In genomic region chrX:153609917-153610833, GRCh38 we compare ENCODE assay signal across 8 cellular contexts. TPM values are rescaled to one million over a fixed set of nuclear protein-coding genes. Genes with fewer than 3 reads are reported as not detected.
DNase-seq lines count a peak whose midpoint lies in the region; ATAC-seq and TF ChIP-seq lines count a peak whose summit lies in the region.

No MANE protein-coding gene starts in this region.

- peaks cover 8% of the 10 kb centered on the region for H3K27me3 Mint-ChIP-seq in HFFc6 (ENCODE audit: insufficient read depth)

- peak overlapping the region; percentile 29 for H2AFZ ChIP-seq in mesenchymal stem cell (ENCODE audit: low read depth, low read length)

- H3K14ac ChIP-seq in mesenchymal stem cell (ENCODE audit: low read length in 2 of 2): no peak overlapping the region

- no peak overlapping the region for H2BK12ac ChIP-seq in mesenchymal stem cell (ENCODE audit: low read length in 2 of 2)

- no peak for ATAC-seq in HG03097 (IDR thresholded peaks at IDR 0.05; ENCODE audit: low FRiP score, unreplicated experiment)

- no peak overlapping the region for H3K4ac ChIP-seq in mesenchymal stem cell (ENCODE audit: low read depth in 1 of 2, low read length in 2 of 2)

- no peak overlapping the region for H2BK5ac ChIP-seq in mesenchymal stem cell (ENCODE audit: low read depth, low read length, poor library complexity, severe bottlenecking)

- DNase-seq in DMS153 (lab: John Stamatoyannopoulos, UW) (peak; percentile 39), HFFc6 (peak; percentile 52), NCI-H460 (ENCODE audit: extremely low read depth, low read depth) (peak; percentile 65), mesenchymal stem cell (peak; percentile 67)
- peak in 2 of 3 experiments; percentile 42 to 55 for DNase-seq in activated CD8-positive, alpha-beta memory T cell treated with anti-CD3 and anti-CD28 coated beads for 48 hours (ENCODE audit: low read depth in 2 of 3, low spot score in 2 of 3)
- DNase-seq in effector CD4-positive, alpha-beta T cell: peak; percentile 69
- peak; percentile 57 for DNase-seq in stimulated activated CD8-positive, alpha-beta memory T cell treated with anti-CD3 and anti-CD28 coated beads, Interleukin-12 subunit alpha, Interleukin-12 subunit beta, amount 100 ng/mL, for 4 hours (ENCODE audit: low read depth)

- no peaks in the 10 kb centered on the region for H3K36me3 Mint-ChIP-seq in HFFc6 (ENCODE audit: low read depth)

- peaks cover 12% of the 10 kb centered on the region for H3K4me1 ChIP-seq in mesenchymal stem cell (ENCODE audit: control insufficient read depth, insufficient read depth, low read depth, low read length)

- H2AK5ac ChIP-seq in mesenchymal stem cell (ENCODE audit: low read length, severe bottlenecking): no peak overlapping the region

- H3K23ac ChIP-seq in mesenchymal stem cell (ENCODE audit: low read length in 2 of 2): no peak overlapping the region

- no peak overlapping the region for H4K91ac ChIP-seq in mesenchymal stem cell (ENCODE audit: low read length)

- peaks cover 3 to 75% of the 10 kb centered on the region in 2 experiments for H3K27me3 ChIP-seq in mesenchymal stem cell (ENCODE audit: control insufficient read depth in 1 of 2, insufficient read depth in 1 of 2, low read length in 2 of 2)

- no peak overlapping the region for H2BK120ac ChIP-seq in mesenchymal stem cell (ENCODE audit: low read depth, low read length)

- 6% methylated on average over 28 of the region's 63 CpGs for WGBS in mesenchymal stem cell

- H3K4me1 Mint-ChIP-seq in HFFc6 (ENCODE audit: low read depth): peaks cover 13% of the 10 kb centered on the region

- peak overlapping the region; percentile 73 for H3K4me3 Mint-ChIP-seq in HFFc6

- peaks cover 16% of the 10 kb centered on the region for H3K9me3 ChIP-seq in mesenchymal stem cell (ENCODE audit: control insufficient read depth, low read length)

- no peak overlapping the region for H3K9ac ChIP-seq in mesenchymal stem cell (ENCODE audit: low read length)

- H2BK15ac ChIP-seq in mesenchymal stem cell (ENCODE audit: low read depth, poor library complexity, severe bottlenecking): no peak overlapping the region

- peak overlapping the region; percentile 28 for H4K8ac ChIP-seq in mesenchymal stem cell (ENCODE audit: low read length)

- H3K9me3 Mint-ChIP-seq in HFFc6: no peaks in the 10 kb centered on the region

- H3K4me3 ChIP-seq in mesenchymal stem cell (ENCODE audit: insufficient read depth in 1 of 2, low read depth in 1 of 2, low read length in 2 of 2): peak overlapping the region; percentile 42 to 62

- no peaks in the 10 kb centered on the region for H3K36me3 ChIP-seq in mesenchymal stem cell (ENCODE audit: control insufficient read depth in 1 of 2, insufficient read depth in 2 of 2, low read depth in 1 of 2, low read length in 2 of 2)

- H3K27ac Mint-ChIP-seq in HFFc6: no peak overlapping the region

- H3K18ac ChIP-seq in mesenchymal stem cell (ENCODE audit: low read depth in 1 of 2, low read length in 2 of 2): no peak overlapping the region

- no peak overlapping the region for H3K27ac ChIP-seq in mesenchymal stem cell (ENCODE audit: low read length, poor library complexity, severe bottlenecking)

- H3K79me1 ChIP-seq in mesenchymal stem cell (replicated peaks; ENCODE audit: low read length, poor library complexity, severe bottlenecking): no peaks in the 10 kb centered on the region

- peak; percentile 86 for TF ChIP-seq CTCF in HFFc6 (IDR thresholded peaks at IDR 0.05)

- H3K4me2 ChIP-seq in mesenchymal stem cell (ENCODE audit: low read length, poor library complexity, severe bottlenecking): peak overlapping the region; percentile 75

RNA-seq across cellular contexts. Expression of gene CCNQ, which starts 11.2 kb away (rescaled TPM):
- total RNA-seq in HFFc6 (2021; fragmentation: NEBNext Ultra II Directional; extraction: Animal tissue kit (Norgen Biotek cat#: 25700)): 10 to 100 TPM; 25.7 to 31.9 (median 29.6) TPM
- 33.7 and 43.4 TPM in 2 replicates for total RNA-seq in NCI-H460 (2014; rRNA removed; shearing (Covaris generic))
- 58.4 and 64.9 TPM in 2 replicates for polyA plus RNA-seq in NCI-H460 (2014; cell fraction: nucleus; rRNA removed)
- 24.5 TPM for polyA plus RNA-seq in mesenchymal stem cell (2013, experiment 1 of 2)
- 26.2 TPM for polyA plus RNA-seq in mesenchymal stem cell (2013, experiment 2 of 2)

RNA-seq across cellular contexts. Expression of gene DUSP9, which starts 36.8 kb away (rescaled TPM):
- total RNA-seq in HFFc6 (2021; fragmentation: NEBNext Ultra II Directional; extraction: Animal tissue kit (Norgen Biotek cat#: 25700)): not detected
- total RNA-seq in NCI-H460 (2014; rRNA removed; shearing (Covaris generic)): 1.8 and 2.2 TPM in 2 replicates
- 14.5 and 17.2 TPM in 2 replicates for polyA plus RNA-seq in NCI-H460 (2014; cell fraction: nucleus; rRNA removed)
- 0.03 TPM for polyA plus RNA-seq in mesenchymal stem cell (2013, experiment 1 of 2)
- 0.01 TPM for polyA plus RNA-seq in mesenchymal stem cell (2013, experiment 2 of 2)
